Comparison of ENCODE assay signal across 23 cellular contexts in genomic region chr1:209813902-209814301, GRCh38. TPM values are rescaled to one million over a fixed set of nuclear protein-coding genes. Genes with fewer than 3 reads are reported as not detected.
DNase-seq lines count a peak whose midpoint lies in the region; ATAC-seq and TF ChIP-seq lines count a peak whose summit lies in the region.
"Had no signal": no experiment of that assay in that cellular context is flagged by ENCODE, and none has a peak within 500 bp of the region (broad histone marks: within the 10 kb centered on the region; RNA-seq: fewer than 3 reads in every experiment).

No MANE protein-coding gene starts in this region.

- no peaks in the 10 kb centered on the region for H3K9me3 Mint-ChIP-seq in MCF 10A (ENCODE audit: unreplicated experiment)
- no peaks in the 10 kb centered on the region for H3K9me3 Mint-ChIP-seq in mesothelial cell of epicardium
- H3K9me3 Mint-ChIP-seq: CD14-positive monocyte; CD4-positive, alpha-beta T cell had no signal

- no peak for ATAC-seq in HG03039 (IDR thresholded peaks at IDR 0.05; ENCODE audit: unreplicated experiment)
- ATAC-seq: A549, GM12878 had no signal

- TF ChIP-seq CTCF in MCF 10A (IDR thresholded peaks at IDR 0.05; ENCODE audit: unreplicated experiment) (no peak), breast epithelium (IDR thresholded peaks at IDR 0.05) (no peak), mesothelial cell of epicardium (IDR thresholded peaks at IDR 0.05; ENCODE audit: unreplicated experiment) (no peak)

- H3K9me3 ChIP-seq in breast epithelium = no peaks in the 10 kb centered on the region
- H3K9me3 ChIP-seq: A549; BE2C; BLaER1 treated with 17β-estradiol and CSF1 and Interleukin-3, amounts not matched to agents 10 nM and 100 nM; Caco-2 had no signal

- peak overlapping the region; percentile 64 for H3K27ac Mint-ChIP-seq in MCF 10A (ENCODE audit: low read depth, unreplicated experiment)
- H3K27ac Mint-ChIP-seq in mesothelial cell of epicardium = peak overlapping the region; percentile 37
- H3K27ac Mint-ChIP-seq: CD14-positive monocyte; CD4-positive, alpha-beta T cell had no signal

- H3K27ac ChIP-seq in breast epithelium (peak overlapping the region in 1 of 2 donors; percentile 36), epithelial cell of prostate (peak overlapping the region; percentile 100)
- H3K27ac ChIP-seq: A549; BLaER1 treated with 17β-estradiol and CSF1 and Interleukin-3, amounts not matched to agents 10 nM and 100 nM; GM23248 had no signal

- no peaks in the 10 kb centered on the region for H3K4me1 ChIP-seq in breast epithelium
- H3K4me1 ChIP-seq: A549 had no signal

- no peak overlapping the region for H3K4me3 ChIP-seq in breast epithelium
- H3K4me3 ChIP-seq: A549; BLaER1 treated with 17β-estradiol and CSF1 and Interleukin-3, amounts not matched to agents 10 nM and 100 nM; GM12878; GM23248 had no signal

- peaks cover 10% of the 10 kb centered on the region for H3K36me3 Mint-ChIP-seq in MCF 10A (ENCODE audit: insufficient read depth, unreplicated experiment)
- no peaks in the 10 kb centered on the region for H3K36me3 Mint-ChIP-seq in mesothelial cell of epicardium
- H3K36me3 Mint-ChIP-seq: CD14-positive monocyte had no signal

- TF ChIP-seq POLR2A in breast epithelium (IDR thresholded peaks at IDR 0.05) = no peak

- H3K27me3 ChIP-seq in breast epithelium = no peaks in the 10 kb centered on the region
- H3K27me3 ChIP-seq: BE2C; BLaER1 treated with 17β-estradiol and CSF1 and Interleukin-3, amounts not matched to agents 10 nM and 100 nM had no signal

- POLR2A ChIA-PET in MCF 10A (lab: Yijun Ruan, JAX) = interaction anchor here (0.6 to 21.0 kb wide), 10 partner anchors 2 to 1444 kb away, joined by 3 to 1382 read pairs (median 48); partner anchors contain the start of genes C1orf74, IRF6 and UTP25

- BruUV-seq in MCF 10A (replicated peaks; lab: Mats Ljungman, UMichigan) = no TSS peak

- H3K36me3 ChIP-seq in breast epithelium = no peaks in the 10 kb centered on the region
- H3K36me3 ChIP-seq: BE2C; BLaER1 treated with 17β-estradiol and CSF1 and Interleukin-3, amounts not matched to agents 10 nM and 100 nM had no signal

- H3K4me3 Mint-ChIP-seq in MCF 10A (ENCODE audit: unreplicated experiment) (no peak overlapping the region), mesothelial cell of epicardium (no peak overlapping the region)
- H3K4me3 Mint-ChIP-seq: CD14-positive monocyte; CD4-positive, alpha-beta T cell had no signal

- CTCF ChIA-PET in MCF 10A (lab: Yijun Ruan, JAX) = interaction anchor here (2.2 to 30.3 kb wide), 4 partner anchors 4 to 36 kb away, joined by 7 to 1144 read pairs (median 592); partner anchors contain the start of genes IRF6 and UTP25

- no peak for DNase-seq in MCF 10A (ENCODE audit: unreplicated experiment)
- no peak for DNase-seq in breast epithelium (ENCODE audit: low spot score in 2 of 2)
- DNase-seq in epithelial cell of prostate (ENCODE audit: low read depth, low spot score) = no peak
- no peak for DNase-seq in mesothelial cell of epicardium (ENCODE audit: low spot score in 2 of 2, unreplicated experiment in 2 of 2)
- DNase-seq in DMS153 (lab: John Stamatoyannopoulos, UW) = no peak
- DNase-seq: 8988T; ACHN; AML-193; BE2C; Caco-2; CD4-positive, alpha-beta T cell; DMS79; EL; GDM1; GM23248; H7; HCEC 1CT had no signal

- H3K27me3 Mint-ChIP-seq in MCF 10A (ENCODE audit: insufficient read depth, unreplicated experiment) = no peaks in the 10 kb centered on the region
- no peaks in the 10 kb centered on the region for H3K27me3 Mint-ChIP-seq in mesothelial cell of epicardium (ENCODE audit: low read depth)
- H3K27me3 Mint-ChIP-seq: CD4-positive, alpha-beta T cell had no signal

- H3K4me1 Mint-ChIP-seq in MCF 10A (ENCODE audit: insufficient read depth, unreplicated experiment) (peaks cover 41% of the 10 kb centered on the region), mesothelial cell of epicardium (peaks cover 34% of the 10 kb centered on the region)

- intact Hi-C loops in MCF 10A (cut with micrococcal nuclease) = no loop called here
- intact Hi-C loops in breast epithelium (cut with DNase I; ENCODE audit: low total_unique reads) = no loop called here

RNA-seq across cellular contexts. Expression of gene IRF6, which starts 8.0 kb away (rescaled TPM):
- total RNA-seq in MCF 10A (2022) (87.8 and 106 TPM in 2 replicates), breast epithelium (10 to 100 TPM in 2 of 3 donors, 1 to 10 TPM in 1; 1.9 to 81.8 (median 42.9) TPM), mesothelial cell of epicardium (38.1 to 43.1 TPM (median 39.9 TPM) in 3 replicates)

RNA-seq across cellular contexts. Expression of gene UTP25, which starts 13.9 kb away (rescaled TPM):
- total RNA-seq in MCF 10A (2022) (20.4 and 23.8 TPM in 2 replicates), breast epithelium (10 to 100 TPM in 2 of 3 donors, 1 to 10 TPM in 1; 6.4 to 15.5 (median 11.1) TPM), mesothelial cell of epicardium (8.8 to 9.7 TPM (median 9.0 TPM) in 3 replicates)

RNA-seq across cellular contexts. Expression of gene C1orf74, which starts 29.5 kb away (rescaled TPM):
- total RNA-seq in MCF 10A (2022) (6.8 and 7.1 TPM in 2 replicates), breast epithelium (1 to 10 TPM in 2 of 3 donors, under 1 TPM in 1; 0.64 to 3.1 (median 2.0) TPM), mesothelial cell of epicardium (3.5 to 3.8 TPM (median 3.5 TPM) in 3 replicates)

RNA-seq across cellular contexts. Expression of gene TRAF3IP3, which starts 58.0 kb away (rescaled TPM):
- total RNA-seq in MCF 10A (2022) (not detected in 2 replicates), breast epithelium (1 to 10 TPM; 3.6 to 4.6 (median 4.4) TPM), mesothelial cell of epicardium (0.85 to 1.2 TPM (median 1.1 TPM) in 3 replicates)
- total RNA-seq: Caco-2, GM23248, H1, H7 had no signal
